22 cellular contexts compared by ENCODE assay signal in genomic region chr19:45082170-45082569, GRCh38. TPM values are rescaled to one million over a fixed set of nuclear protein-coding genes. Genes with fewer than 3 reads are reported as not detected.
A peak's percentile ranks its signal among the peaks of the same experiment; 100 is the strongest.
DNase-seq lines count a peak whose midpoint lies in the region; ATAC-seq and TF ChIP-seq lines count a peak whose summit lies in the region.
"Had no signal": no experiment of that assay in that cellular context is flagged by ENCODE, and none has a peak within 500 bp of the region (broad histone marks: within the 10 kb centered on the region; RNA-seq: fewer than 3 reads in every experiment).

No MANE protein-coding gene starts in this region.

- TF ChIP-seq CTCF in chondrocyte (IDR thresholded peaks at IDR 0.05), result no peak
- no peak for TF ChIP-seq CTCF in right atrium auricular region (IDR thresholded peaks at IDR 0.05)

- H3K27me3 Mint-ChIP-seq in activated T-cell treated with anti-CD3 and anti-CD28 coated beads, Interleukin-2, amount 50 U/mL, for 24 hours, result no peaks in the 10 kb centered on the region
- H3K27me3 Mint-ChIP-seq in T-cell (no peaks in the 10 kb centered on the region), chondrocyte (ENCODE audit: low read depth) (no peaks in the 10 kb centered on the region)
- H3K27me3 Mint-ChIP-seq in effector memory CD8-positive, alpha-beta T cell, result no peaks in the 10 kb centered on the region

- H4K8ac ChIP-seq in neuronal stem cell (ENCODE audit: low read depth, low read length), result no peak overlapping the region

- H3K27ac Mint-ChIP-seq in activated T-cell treated with anti-CD3 and anti-CD28 coated beads, Interleukin-2, amount 50 U/mL, for 24 hours, result peak overlapping the region; percentile 42
- no peak overlapping the region for H3K27ac Mint-ChIP-seq in T-cell
- H3K27ac Mint-ChIP-seq in effector memory CD8-positive, alpha-beta T cell, result peak overlapping the region in 1 of 2 donors; percentile 12
- no peak overlapping the region for H3K27ac Mint-ChIP-seq in chondrocyte (ENCODE audit: unreplicated experiment)

- no peak overlapping the region for H3K4me2 ChIP-seq in neuronal stem cell (ENCODE audit: insufficient read depth, low read length, poor library complexity, severe bottlenecking)
- H3K4me2 ChIP-seq: A549 had no signal

- WGBS in neuronal stem cell (ENCODE audit: extremely low coverage in 2 of 2, insufficient read length in 2 of 2, insufficient replicate concordance in 1 of 2), 2 donors, result no CpG with 5 or more reads among the region's 5 CpGs

- H2BK15ac ChIP-seq in neuronal stem cell (ENCODE audit: low read length), result no peak overlapping the region

- no peak for ATAC-seq in T-cell (replicated peaks in 1 of 4)
- no peak for ATAC-seq in effector memory CD8-positive, alpha-beta T cell (replicated peaks)
- ATAC-seq: A549, right cardiac atrium had no signal

- POLR2A ChIA-PET in T-cell (lab: Charles Lee), result no interaction called here

- H3K36me3 ChIP-seq in neuronal stem cell (replicated peaks in 1 of 2; ENCODE audit: control insufficient read depth in 2 of 2, insufficient read depth in 2 of 2, low read length in 2 of 2) (peaks cover 8 to 36% of the 10 kb centered on the region in 2 donors), right atrium auricular region (no peaks in the 10 kb centered on the region)

- H3K9ac ChIP-seq in neuronal stem cell (ENCODE audit: low read depth, low read length, poor library complexity), result peak overlapping the region; percentile 81

- H3K4me3 Mint-ChIP-seq in activated T-cell treated with anti-CD3 and anti-CD28 coated beads, Interleukin-2, amount 50 U/mL, for 24 hours, result no peak overlapping the region
- H3K4me3 Mint-ChIP-seq in T-cell, result peak overlapping the region; percentile 26 to 54 (median 29)
- peak overlapping the region; percentile 63 to 99 for H3K4me3 Mint-ChIP-seq in effector memory CD8-positive, alpha-beta T cell
- no peak overlapping the region for H3K4me3 Mint-ChIP-seq in chondrocyte (ENCODE audit: unreplicated experiment)

- no peak overlapping the region for H3K18ac ChIP-seq in neuronal stem cell (ENCODE audit: low read length)

- H3K9me3 ChIP-seq in neuronal stem cell (replicated peaks in 1 of 2; ENCODE audit: control insufficient read depth in 2 of 2, insufficient read depth in 1 of 2, low read depth in 1 of 2, low read length in 2 of 2) (no peaks in the 10 kb centered on the region), right atrium auricular region (no peaks in the 10 kb centered on the region)
- H3K9me3 ChIP-seq: A549, transverse colon had no signal

- H4K91ac ChIP-seq in neuronal stem cell (ENCODE audit: low read depth, low read length, poor library complexity), result no peak overlapping the region

- H3K27me3 ChIP-seq in neuronal stem cell (ENCODE audit: control insufficient read depth in 3 of 3, insufficient read depth in 3 of 3, low read depth in 1 of 3, low read length in 3 of 3) (peaks cover 0 to 4% (median 3%) of the 10 kb centered on the region in 3 experiments), right atrium auricular region (no peaks in the 10 kb centered on the region)
- H3K27me3 ChIP-seq: transverse colon had no signal

- peaks cover 49% of the 10 kb centered on the region for H3K4me1 Mint-ChIP-seq in activated T-cell treated with anti-CD3 and anti-CD28 coated beads, Interleukin-2, amount 50 U/mL, for 24 hours (ENCODE audit: low read depth)
- H3K4me1 Mint-ChIP-seq in T-cell (peaks cover 38 to 56% (median 41%) of the 10 kb centered on the region in 3 donors), chondrocyte (ENCODE audit: low read depth) (peaks cover 22% of the 10 kb centered on the region)
- H3K4me1 Mint-ChIP-seq in effector memory CD8-positive, alpha-beta T cell (ENCODE audit: low read depth in 2 of 2), result peaks cover 32 to 45% of the 10 kb centered on the region in 2 donors

- H3K27ac ChIP-seq in neuronal stem cell (replicated peaks; ENCODE audit: low read length), result no peak overlapping the region
- no peak overlapping the region for H3K27ac ChIP-seq in right atrium auricular region
- H3K27ac ChIP-seq: A549, C4-2B, RWPE1, transverse colon had no signal

- no peak overlapping the region for H3K4me3 ChIP-seq in neuronal stem cell (ENCODE audit: low read length in 2 of 2)
- H3K4me3 ChIP-seq in right atrium auricular region, result no peak overlapping the region
- H3K4me3 ChIP-seq: A549, transverse colon had no signal

- H3K23ac ChIP-seq in neuronal stem cell (ENCODE audit: low read depth, low read length, poor library complexity), result no peak overlapping the region

- H2BK5ac ChIP-seq in neuronal stem cell (ENCODE audit: low read length), result no peak overlapping the region

- peaks cover 3 to 7% of the 10 kb centered on the region in 2 donors for H3K4me1 ChIP-seq in neuronal stem cell (ENCODE audit: control insufficient read depth in 2 of 2, insufficient read depth in 1 of 2, low read depth in 1 of 2, low read length in 2 of 2)
- H3K4me1 ChIP-seq in right atrium auricular region, result peaks cover 0 to 19% of the 10 kb centered on the region in 2 donors

- DNase-seq in activated T-cell treated with anti-CD3 and anti-CD28 coated beads, Interleukin-2, amount 50 U/mL, for 24 hours, result no peak
- DNase-seq in activated T-cell treated with anti-CD3 and anti-CD28 coated beads for 4 hours, result no peak
- DNase-seq in T-cell, result no peak
- DNase-seq in effector memory CD8-positive, alpha-beta T cell, result no peak
- DNase-seq in neuronal stem cell (ENCODE audit: low spot score), result no peak
- DNase-seq in chondrocyte (ENCODE audit: low spot score), result no peak
- no peak for DNase-seq in posterior cingulate gyrus
- DNase-seq in right atrium auricular region (ENCODE audit: low spot score), result no peak
- DNase-seq: activated gamma-delta T cell; foreskin fibroblast; GOT3; MV-4-11; NCI-H1930; NCI-H510A; nucleus accumbens; right cardiac atrium; stimulated activated CD4-positive, alpha-beta T cell treated with anti-CD3 and anti-CD28 coated beads, Interleukin-15, amount 100 ng/mL, for 24 hours; stimulated activated naive CD4-positive, alpha-beta T cell treated with Interleukin-2 at 50 U/mL for 16 hours; transverse colon had no signal

- H3K36me3 Mint-ChIP-seq in activated T-cell treated with anti-CD3 and anti-CD28 coated beads, Interleukin-2, amount 50 U/mL, for 24 hours (ENCODE audit: low read depth), result peaks cover 63% of the 10 kb centered on the region
- peaks cover 18% of the 10 kb centered on the region for H3K36me3 Mint-ChIP-seq in T-cell
- H3K36me3 Mint-ChIP-seq in effector memory CD8-positive, alpha-beta T cell (ENCODE audit: insufficient read depth), result peaks cover 35% of the 10 kb centered on the region
- H3K36me3 Mint-ChIP-seq in chondrocyte (ENCODE audit: low read depth), result peaks cover 9% of the 10 kb centered on the region

- H3K9me3 Mint-ChIP-seq in activated T-cell treated with anti-CD3 and anti-CD28 coated beads, Interleukin-2, amount 50 U/mL, for 24 hours, result no peaks in the 10 kb centered on the region
- H3K9me3 Mint-ChIP-seq in T-cell, result no peaks in the 10 kb centered on the region
- H3K9me3 Mint-ChIP-seq in effector memory CD8-positive, alpha-beta T cell, result no peaks in the 10 kb centered on the region
- no peaks in the 10 kb centered on the region for H3K9me3 Mint-ChIP-seq in chondrocyte (ENCODE audit: low read depth)

- CTCF ChIA-PET in T-cell (lab: Charles Lee), result no interaction called here

- H2AFZ ChIP-seq in neuronal stem cell (ENCODE audit: low read length), result no peak overlapping the region

- no peak overlapping the region for H3K4ac ChIP-seq in neuronal stem cell (ENCODE audit: low read length)

- H2BK12ac ChIP-seq in neuronal stem cell (ENCODE audit: low read length), result no peak overlapping the region

- H2AK5ac ChIP-seq in neuronal stem cell (ENCODE audit: low read depth, low read length), result peak overlapping the region; percentile 46

- peaks cover 12% of the 10 kb centered on the region for H3K79me1 ChIP-seq in neuronal stem cell (ENCODE audit: low read depth, low read length)

- intact Hi-C loops in posterior cingulate gyrus (cut with DNase I), result no loop called here

- no peak overlapping the region for H3K14ac ChIP-seq in neuronal stem cell (ENCODE audit: low read length)

- H2BK120ac ChIP-seq in neuronal stem cell (ENCODE audit: low read depth, low read length), result no peak overlapping the region

RNA-seq across cellular contexts. Expression of gene GEMIN7, which starts 3.1 kb away (rescaled TPM):
- total RNA-seq in T-cell (10 to 100 TPM in 4 of 5 donors, 1 to 10 TPM in 1; 4.0 to 23.1 (median 22.7) TPM), chondrocyte (14.7 to 21.7 TPM (median 17.8 TPM) in 3 replicates), right atrium auricular region (10 to 100 TPM; 11.3 to 20.0 TPM)
- 19.2 TPM for polyA plus RNA-seq in neuronal stem cell (2013, experiment 1 of 2)
- 18.7 TPM for polyA plus RNA-seq in neuronal stem cell (2013, experiment 2 of 2)

RNA-seq across cellular contexts. Expression of gene ZNF296, which starts 5.9 kb away (rescaled TPM):
- total RNA-seq in T-cell, result 1 to 10 TPM; 1.4 to 4.3 (median 3.5) TPM
- 1.2 TPM for polyA plus RNA-seq in neuronal stem cell (2013, experiment 1 of 2)
- 1.0 TPM for polyA plus RNA-seq in neuronal stem cell (2013, experiment 2 of 2)
- 0.12 to 0.58 TPM (median 0.49 TPM) in 3 replicates for total RNA-seq in chondrocyte
- under 1 TPM in 1 of 2 donors, not detected in 1; 0.43 TPM for total RNA-seq in right atrium auricular region

RNA-seq across cellular contexts. Expression of gene PPP1R37, which starts 10.8 kb away (rescaled TPM):
- total RNA-seq in T-cell, result 10 to 100 TPM; 17.2 to 35.2 (median 30.4) TPM
- 15.6 TPM for polyA plus RNA-seq in neuronal stem cell (2013, experiment 1 of 2)
- polyA plus RNA-seq in neuronal stem cell (2013, experiment 2 of 2), result 15.8 TPM
- total RNA-seq in chondrocyte, result 23.9 to 30.2 TPM (median 24.0 TPM) in 3 replicates
- total RNA-seq in right atrium auricular region, result 10 to 100 TPM; 21.7 to 22.9 TPM

RNA-seq across cellular contexts. Expression of gene CLASRP, which starts 43.3 kb away (rescaled TPM):
- 100 to 1,000 TPM; 141 to 153 (median 149) TPM for total RNA-seq in T-cell
- polyA plus RNA-seq in neuronal stem cell (2013, experiment 1 of 2), result 37.0 TPM
- polyA plus RNA-seq in neuronal stem cell (2013, experiment 2 of 2), result 35.8 TPM
- total RNA-seq in chondrocyte, result 43.4 to 63.6 TPM (median 49.1 TPM) in 3 replicates
- 10 to 100 TPM; 29.6 to 31.3 TPM for total RNA-seq in right atrium auricular region

Comparison
In these comparisons a context has a peak if more than half of its experiments do, and no peak if none do; other contexts are left out.
1. H3K4me3 Mint-ChIP-seq: peak in T-cell (3 of 3) and effector memory CD8-positive, alpha-beta T cell (2 of 2); none in activated T-cell treated with anti-CD3 and anti-CD28 coated beads, Interleukin-2, amount 50 U/mL, for 24 hours (single experiment) and chondrocyte (single experiment).